Comparison of ENCODE assay signal across 27 cellular contexts in the genomic region with DNA sequence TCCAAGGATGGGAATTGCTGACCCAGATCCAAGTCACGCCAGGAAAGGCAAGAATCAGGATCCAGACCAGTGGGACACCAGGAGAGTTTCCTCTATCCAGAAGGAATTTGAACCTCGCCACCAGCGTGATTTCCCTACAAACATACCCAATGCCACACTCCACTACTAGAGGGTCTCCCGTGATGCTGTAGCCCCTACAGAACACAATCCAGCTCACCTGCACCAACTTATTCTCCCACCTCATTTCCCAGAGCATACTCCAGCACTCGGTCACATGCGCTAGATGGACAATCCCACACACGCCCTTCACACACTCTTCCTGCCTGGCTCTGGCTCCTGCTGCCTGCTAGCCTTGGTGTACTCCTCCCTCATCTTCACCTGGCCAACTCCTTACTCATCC.
"Had no signal": no experiment of that assay in that cellular context is flagged by ENCODE, and none has a peak within 500 bp of the region (broad histone marks: within the 10 kb centered on the region; RNA-seq: fewer than 3 reads in every experiment).

No MANE protein-coding gene starts in this region.

- H3K4me3 ChIP-seq: pancreas, prostate gland, right lobe of liver, sigmoid colon, stomach, thoracic aorta, thyroid gland, tibial nerve, upper lobe of left lung, uterus had no signal

- H3K9me3 Mint-ChIP-seq: naive thymus-derived CD8-positive, alpha-beta T cell; natural killer cell treated with Interleukin-12 subunit alpha and Interleukin-12 subunit beta and Interleukin-15 and Interleukin-18, amount 100 ng/mL, for 72 hours; nephron progenitor cell; neural crest cell; stimulated activated effector memory CD8-positive, alpha-beta T cell treated with anti-CD3 and anti-CD28 coated beads, Interleukin-12 subunit alpha, Interleukin-12 subunit beta, amount 100 ng/mL, for 72 hours; stimulated activated naive B cell treated with anti-CD40 and anti-IgM and Interleukin-4, amounts not matched to agents 10 μg/mL and 1 μg/mL and 100 μg/mL, for 72 hours; stimulated activated naive CD8-positive, alpha-beta T cell treated with anti-CD3 and anti-CD28 coated beads, Interleukin-15, Interleukin-2, amounts not matched to agents 100 ng/mL and 50 ng/mL, for 24 hours had no signal

- H3K4me3 Mint-ChIP-seq: naive thymus-derived CD8-positive, alpha-beta T cell; natural killer cell treated with Interleukin-12 subunit alpha and Interleukin-12 subunit beta and Interleukin-15 and Interleukin-18, amount 100 ng/mL, for 72 hours; nephron progenitor cell; neural crest cell; stimulated activated effector memory CD8-positive, alpha-beta T cell treated with anti-CD3 and anti-CD28 coated beads, Interleukin-12 subunit alpha, Interleukin-12 subunit beta, amount 100 ng/mL, for 72 hours; stimulated activated naive B cell treated with anti-CD40 and anti-IgM and Interleukin-4, amounts not matched to agents 10 μg/mL and 1 μg/mL and 100 μg/mL, for 72 hours; stimulated activated naive CD8-positive, alpha-beta T cell treated with anti-CD3 and anti-CD28 coated beads, Interleukin-15, Interleukin-2, amounts not matched to agents 100 ng/mL and 50 ng/mL, for 24 hours had no signal

- H3K27ac Mint-ChIP-seq: naive thymus-derived CD8-positive, alpha-beta T cell; natural killer cell treated with Interleukin-12 subunit alpha and Interleukin-12 subunit beta and Interleukin-15 and Interleukin-18, amount 100 ng/mL, for 72 hours; nephron progenitor cell; stimulated activated effector memory CD8-positive, alpha-beta T cell treated with anti-CD3 and anti-CD28 coated beads, Interleukin-12 subunit alpha, Interleukin-12 subunit beta, amount 100 ng/mL, for 72 hours; stimulated activated naive B cell treated with anti-CD40 and anti-IgM and Interleukin-4, amounts not matched to agents 10 μg/mL and 1 μg/mL and 100 μg/mL, for 72 hours; stimulated activated naive CD8-positive, alpha-beta T cell treated with anti-CD3 and anti-CD28 coated beads, Interleukin-15, Interleukin-2, amounts not matched to agents 100 ng/mL and 50 ng/mL, for 24 hours had no signal

- H3K27me3 Mint-ChIP-seq: stimulated activated naive B cell treated with anti-CD40 and anti-IgM and Interleukin-4, amounts not matched to agents 10 μg/mL and 1 μg/mL and 100 μg/mL, for 72 hours had no signal

- H3K4me1 Mint-ChIP-seq: naive thymus-derived CD8-positive, alpha-beta T cell; nephron progenitor cell; neural crest cell; stimulated activated effector memory CD8-positive, alpha-beta T cell treated with anti-CD3 and anti-CD28 coated beads, Interleukin-12 subunit alpha, Interleukin-12 subunit beta, amount 100 ng/mL, for 72 hours; stimulated activated naive B cell treated with anti-CD40 and anti-IgM and Interleukin-4, amounts not matched to agents 10 μg/mL and 1 μg/mL and 100 μg/mL, for 72 hours had no signal

- H3K27ac ChIP-seq: neutrophil, pancreas, prostate gland, right lobe of liver, sigmoid colon, stomach, thoracic aorta, thyroid gland, tibial nerve, upper lobe of left lung, uterus had no signal

- FAIRE-seq: pancreas, small intestine had no signal

- H3K36me3 Mint-ChIP-seq: naive thymus-derived CD8-positive, alpha-beta T cell; natural killer cell treated with Interleukin-12 subunit alpha and Interleukin-12 subunit beta and Interleukin-15 and Interleukin-18, amount 100 ng/mL, for 72 hours; stimulated activated effector memory CD8-positive, alpha-beta T cell treated with anti-CD3 and anti-CD28 coated beads, Interleukin-12 subunit alpha, Interleukin-12 subunit beta, amount 100 ng/mL, for 72 hours; stimulated activated naive B cell treated with anti-CD40 and anti-IgM and Interleukin-4, amounts not matched to agents 10 μg/mL and 1 μg/mL and 100 μg/mL, for 72 hours had no signal

- DNase-seq: naive thymus-derived CD8-positive, alpha-beta T cell; nephron progenitor cell; nucleus accumbens; right cardiac atrium; right lobe of liver; sigmoid colon; small intestine; stimulated activated CD4-positive, alpha-beta T cell treated with anti-CD3 and anti-CD28 coated beads, Interleukin-15, amount 100 ng/mL, for 24 hours; stimulated activated CD4-positive, alpha-beta T cell treated with anti-CD3 and anti-CD28 coated beads, Interleukin-2, amount 100 ng/mL, for 24 hours; stimulated activated CD4-positive, alpha-beta T cell treated with anti-CD3 and anti-CD28 coated beads, Interleukin-2, amount 100 ng/mL, for 48 hours; stimulated activated CD4-positive, alpha-beta T cell treated with anti-CD3 and anti-CD28 coated beads, Interleukin-4, amount 100 ng/mL, for 24 hours; stimulated activated naive B cell treated with anti-CD40 and anti-IgM and Interleukin-4, amounts not matched to agents 10 μg/mL and 1 μg/mL and 100 μg/mL, for 72 hours; stimulated activated naive CD4-positive, alpha-beta T cell treated with Interleukin-2 at 50 U/mL for 16 hours; stomach; thyroid gland; trophoblast cell; upper lobe of left lung; uterus had no signal
